Comparison of ENCODE assay signal across 17 cellular contexts in the genomic region with DNA sequence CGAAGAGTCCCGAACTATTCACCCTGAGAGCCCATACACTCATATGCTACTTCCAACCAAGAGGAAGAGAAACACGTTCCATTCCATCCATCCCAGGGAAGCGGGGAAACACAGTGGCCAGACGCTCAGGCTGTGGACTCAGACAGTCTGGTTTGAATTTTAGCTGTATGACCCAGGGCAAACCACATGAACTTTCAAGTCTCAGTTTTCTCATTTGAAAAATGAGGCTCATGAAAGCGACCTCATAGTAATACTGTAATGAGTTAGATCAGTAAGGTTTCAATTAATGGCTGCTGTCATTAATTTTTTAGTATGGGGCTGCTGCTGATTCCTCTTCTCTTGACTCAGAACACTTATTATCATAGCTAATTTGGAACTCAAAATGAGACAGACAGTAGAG. TPM values are rescaled to one million over a fixed set of nuclear protein-coding genes. Genes with fewer than 3 reads are reported as not detected.
DNase-seq lines count a peak whose midpoint lies in the region; ATAC-seq, FAIRE-seq and TF ChIP-seq lines count a peak whose summit lies in the region.
"Had no signal": no experiment of that assay in that cellular context is flagged by ENCODE, and none has a peak within 500 bp of the region (broad histone marks: within the 10 kb centered on the region; RNA-seq: fewer than 3 reads in every experiment).

No MANE protein-coding gene starts in this region.

- FAIRE-seq in GM18507 (lab: Jason Lieb, UNC) = peak; percentile 93
- no peak for FAIRE-seq in astrocyte (lab: Jason Lieb, UNC)
- FAIRE-seq: G401.6 had no signal

- no peak overlapping the region for H3K9ac ChIP-seq in astrocyte (ENCODE audit: low read length)

- peak; percentile 52 for ATAC-seq in GM21528 (IDR thresholded peaks at IDR 0.05; ENCODE audit: low FRiP score, unreplicated experiment)
- peak; percentile 37 for ATAC-seq in HG03066 (IDR thresholded peaks at IDR 0.05; ENCODE audit: low read depth, unreplicated experiment)
- ATAC-seq in HG03469 (IDR thresholded peaks at IDR 0.05; ENCODE audit: unreplicated experiment) = no peak
- ATAC-seq: activated CD8-positive, alpha-beta T cell treated with anti-CD3 and anti-CD28 coated beads, Interleukin-2, amount 10 ng/mL, durations not matched to agents 7 days and 5 days had no signal

- DNase-seq in GM18507 (ENCODE audit: extremely low spot score, insufficient read length, low read depth) = no peak
- DNase-seq in astrocyte (ENCODE audit: low read depth) = no peak
- DNase-seq in progenitor cell of endocrine pancreas (ENCODE audit: low spot score, unreplicated experiment) = no peak
- DNase-seq in thyroid gland = no peak
- no peak for DNase-seq in hippocampal formation (lab: John Stamatoyannopoulos, UW)
- DNase-seq: activated CD8-positive, alpha-beta T cell treated with anti-CD3 and anti-CD28 coated beads, Interleukin-2, amount 10 ng/mL, durations not matched to agents 7 days and 5 days; activated gamma-delta T cell; kidney glomerular epithelial cell; NCI-H510A; stimulated activated CD4-positive, alpha-beta T cell treated with anti-CD3 and anti-CD28 coated beads, Interleukin-4, amount 100 ng/mL, for 1 hour had no signal

- H3K27ac Mint-ChIP-seq in astrocyte (ENCODE audit: unreplicated experiment) (peak overlapping the region; percentile 27), progenitor cell of endocrine pancreas (no peak overlapping the region)
- H3K27ac Mint-ChIP-seq: activated CD8-positive, alpha-beta T cell treated with anti-CD3 and anti-CD28 coated beads, Interleukin-2, amount 10 ng/mL, durations not matched to agents 7 days and 5 days; stimulated activated naive CD8-positive, alpha-beta T cell treated with anti-CD3 and anti-CD28 coated beads, Interleukin-15, Interleukin-2, amounts not matched to agents 100 ng/mL and 50 ng/mL, for 24 hours; T-helper 2 cell treated with Interferon-gamma antibody and Interleukin-4, amounts not matched to agents 5 μg/mL and 100 μg/mL, for 36 hours had no signal

- intact Hi-C loops in thyroid gland (cut with DNase I) = no loop called here

- H3K4me1 Mint-ChIP-seq in astrocyte (ENCODE audit: low read depth, unreplicated experiment) = peaks cover 7% of the 10 kb centered on the region
- H3K4me1 Mint-ChIP-seq in progenitor cell of endocrine pancreas (ENCODE audit: low read depth) = no peaks in the 10 kb centered on the region

- TF ChIP-seq CTCF in astrocyte (IDR thresholded peaks at IDR 0.05; ENCODE audit: insufficient read depth, low read depth, low read length) (no peak), progenitor cell of endocrine pancreas (IDR thresholded peaks at IDR 0.05; ENCODE audit: unreplicated experiment) (no peak), thyroid gland (IDR thresholded peaks at IDR 0.05) (no peak)

- H3K4me3 Mint-ChIP-seq in astrocyte (ENCODE audit: unreplicated experiment) (no peak overlapping the region), progenitor cell of endocrine pancreas (ENCODE audit: low read depth) (no peak overlapping the region)
- H3K4me3 Mint-ChIP-seq: activated CD8-positive, alpha-beta T cell treated with anti-CD3 and anti-CD28 coated beads, Interleukin-2, amount 10 ng/mL, durations not matched to agents 7 days and 5 days; stimulated activated naive CD8-positive, alpha-beta T cell treated with anti-CD3 and anti-CD28 coated beads, Interleukin-15, Interleukin-2, amounts not matched to agents 100 ng/mL and 50 ng/mL, for 24 hours; T-helper 2 cell treated with Interferon-gamma antibody and Interleukin-4, amounts not matched to agents 5 μg/mL and 100 μg/mL, for 36 hours had no signal

- H3K9me3 Mint-ChIP-seq in astrocyte (ENCODE audit: unreplicated experiment) (no peaks in the 10 kb centered on the region), progenitor cell of endocrine pancreas (ENCODE audit: low read depth) (no peaks in the 10 kb centered on the region)
- H3K9me3 Mint-ChIP-seq: stimulated activated naive CD8-positive, alpha-beta T cell treated with anti-CD3 and anti-CD28 coated beads, Interleukin-15, Interleukin-2, amounts not matched to agents 100 ng/mL and 50 ng/mL, for 24 hours; T-helper 2 cell treated with Interferon-gamma antibody and Interleukin-4, amounts not matched to agents 5 μg/mL and 100 μg/mL, for 36 hours had no signal

- H3K27me3 Mint-ChIP-seq in astrocyte (ENCODE audit: low read depth, unreplicated experiment) = no peaks in the 10 kb centered on the region
- peaks cover 5% of the 10 kb centered on the region for H3K27me3 Mint-ChIP-seq in progenitor cell of endocrine pancreas

- no peaks in the 10 kb centered on the region for H4K20me1 ChIP-seq in astrocyte (ENCODE audit: insufficient read depth, low read length)

- H3K36me3 ChIP-seq in astrocyte (ENCODE audit: insufficient read depth, low read length) (no peaks in the 10 kb centered on the region), thyroid gland (no peaks in the 10 kb centered on the region)

- H3K36me3 Mint-ChIP-seq in astrocyte (ENCODE audit: low read depth, unreplicated experiment) (no peaks in the 10 kb centered on the region), progenitor cell of endocrine pancreas (ENCODE audit: insufficient read depth) (no peaks in the 10 kb centered on the region)

- H3K4me1 ChIP-seq in astrocyte (ENCODE audit: insufficient read depth, low read length) (no peaks in the 10 kb centered on the region), thyroid gland (no peaks in the 10 kb centered on the region)

- no peak for TF ChIP-seq POLR2A in thyroid gland (IDR thresholded peaks at IDR 0.05)

- H3K27me3 ChIP-seq in astrocyte (ENCODE audit: insufficient read depth, low read length) (no peaks in the 10 kb centered on the region), thyroid gland (no peaks in the 10 kb centered on the region)

- H3K9me3 ChIP-seq in astrocyte (ENCODE audit: insufficient read depth, low read depth, low read length) (no peaks in the 10 kb centered on the region), thyroid gland (no peaks in the 10 kb centered on the region)

- 76 to 85% methylated on average over 6 of the region's 6 CpGs for WGBS in thyroid gland, 2 donors

- no peak overlapping the region for H3K4me2 ChIP-seq in astrocyte (ENCODE audit: low read length)

- H3K27ac ChIP-seq in astrocyte (ENCODE audit: low read depth, low read length) = no peak overlapping the region
- H3K27ac ChIP-seq in thyroid gland = no peak overlapping the region

- H3K79me2 ChIP-seq in astrocyte (ENCODE audit: insufficient read depth, low read length) = no peaks in the 10 kb centered on the region

- H3K4me3 ChIP-seq in astrocyte (ENCODE audit: insufficient read depth, low read depth, low read length) (no peak overlapping the region), thyroid gland (replicated peaks in 1 of 3) (no peak overlapping the region)

- H2AFZ ChIP-seq in astrocyte (ENCODE audit: low read depth, low read length) = no peak overlapping the region

RNA-seq across cellular contexts. Expression of a gene that starts 1.5 kb away (rescaled TPM):
- total RNA-seq in astrocyte (0.48 TPM in 1 of 2 replicates, not detected in the other), progenitor cell of endocrine pancreas (not detected in 2 replicates), thyroid gland (not detected)
- total RNA-seq: activated CD8-positive, alpha-beta T cell treated with anti-CD3 and anti-CD28 coated beads, Interleukin-2, amount 10 ng/mL, durations not matched to agents 7 days and 5 days; RPMI7951 had no signal

RNA-seq across cellular contexts. Expression of a gene that starts 44.1 kb away (rescaled TPM):
- total RNA-seq in astrocyte = not detected in 2 replicates
- not detected in 2 replicates for total RNA-seq in progenitor cell of endocrine pancreas
- total RNA-seq in thyroid gland = 1 to 10 TPM in 1 of 4 donors, under 1 TPM in 1, not detected in 2; 0.15 to 1.2 TPM
- total RNA-seq: RPMI7951 had no signal
